In the genomic region with DNA sequence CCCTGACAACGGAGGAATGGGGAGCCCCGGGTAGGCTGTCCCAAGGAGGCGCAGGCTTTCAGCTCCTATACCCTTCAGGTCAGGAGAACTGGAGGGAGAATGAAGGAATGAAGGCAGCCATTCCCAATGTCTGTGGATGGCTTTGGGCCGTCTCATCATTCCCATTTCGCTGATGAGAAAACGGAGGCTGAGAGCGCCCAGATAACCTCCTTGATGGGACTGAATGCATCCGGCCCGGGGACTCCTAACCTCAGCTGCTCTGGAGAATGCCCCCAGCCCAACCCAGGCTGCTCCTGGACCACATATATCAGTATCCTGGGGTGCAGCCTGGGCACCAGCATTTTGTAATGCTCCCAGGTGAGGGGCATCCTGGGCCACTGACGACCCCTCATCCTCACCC, we compare ENCODE assay signal across 17 cellular contexts. TPM values are rescaled to one million over a fixed set of nuclear protein-coding genes. Genes with fewer than 3 reads are reported as not detected.
DNase-seq lines count a peak whose midpoint lies in the region; ATAC-seq and TF ChIP-seq lines count a peak whose summit lies in the region.
"Had no signal": no experiment of that assay in that cellular context is flagged by ENCODE, and none has a peak within 500 bp of the region (broad histone marks: within the 10 kb centered on the region; RNA-seq: fewer than 3 reads in every experiment).

No MANE protein-coding gene starts in this region.

- no peaks in the 10 kb centered on the region for H3K36me3 Mint-ChIP-seq in chondrocyte (ENCODE audit: low read depth)

- H3K36me3 ChIP-seq in IMR-90 (ENCODE audit: control insufficient read depth, insufficient read depth, low read length) (no peaks in the 10 kb centered on the region), right lobe of liver (no peaks in the 10 kb centered on the region), smooth muscle cell (ENCODE audit: low read depth) (no peaks in the 10 kb centered on the region), Peyer's patch (no peaks in the 10 kb centered on the region)

- H2AFZ ChIP-seq in IMR-90 (replicated peaks; ENCODE audit: low read length, poor library complexity) (peak overlapping the region; percentile 90), smooth muscle cell (ENCODE audit: low read depth) (no peak overlapping the region)

- BruUV-seq in IMR-90 (replicated peaks; lab: Mats Ljungman, UMichigan): no TSS peak

- H2AK9ac ChIP-seq in IMR-90 (replicated peaks; ENCODE audit: low read depth, low read length, poor library complexity): peak overlapping the region; percentile 89

- DNase-seq in IMR-90 (no peak), chondrocyte (ENCODE audit: low spot score) (peak; percentile 57), right lobe of liver (peak in 1 of 3 donors; percentile 11), smooth muscle cell (lab: John Stamatoyannopoulos, UW; ENCODE audit: unreplicated experiment) (no peak), COLO668 (lab: John Stamatoyannopoulos, UW; ENCODE audit: unreplicated experiment) (no peak), Peyer's patch (no peak)
- DNase-seq: DMS 273 treated with DMSO at 0.1 percent for 48 hours, H9, NCI-H2029, NCI-H2171 treated with DMSO at 0.1 percent for 48 hours, NCI-H774 had no signal

- H3K4me1 Mint-ChIP-seq in chondrocyte (ENCODE audit: low read depth): peaks cover 21% of the 10 kb centered on the region

- H4K5ac ChIP-seq in IMR-90 (ENCODE audit: low read depth, low read length): peak overlapping the region; percentile 95

- H3K27me3 Mint-ChIP-seq in chondrocyte (ENCODE audit: low read depth): no peaks in the 10 kb centered on the region

- no peak overlapping the region for H3K9ac ChIP-seq in IMR-90 (ENCODE audit: low read depth, low read length)
- no peak overlapping the region for H3K9ac ChIP-seq in smooth muscle cell (ENCODE audit: low read depth)

- no peaks in the 10 kb centered on the region for H3F3A ChIP-seq in smooth muscle cell (ENCODE audit: low read depth)

- H4K20me1 ChIP-seq in IMR-90 (ENCODE audit: insufficient read depth, low read length): no peaks in the 10 kb centered on the region
- no peaks in the 10 kb centered on the region for H4K20me1 ChIP-seq in smooth muscle cell (ENCODE audit: low read depth)

- no peaks in the 10 kb centered on the region for H3K79me1 ChIP-seq in IMR-90 (ENCODE audit: low read depth in 1 of 2, low read length in 2 of 2)

- dilution Hi-C loops in IMR-90 (cut with HindIII; ENCODE audit: low sequenced_read_pairs, unreplicated experiment): no loop called here

- TF ChIP-seq RAD21 in IMR-90 (IDR thresholded peaks at IDR 0.05; ENCODE audit: low read length): no peak

- H3K18ac ChIP-seq in IMR-90 (ENCODE audit: low read depth, low read length): peak overlapping the region; percentile 97

- peak overlapping the region; percentile 94 for H2BK15ac ChIP-seq in IMR-90 (ENCODE audit: low read depth, low read length)

- POLR2A ChIA-PET in IMR-90 (lab: Charles Lee; ENCODE audit: unreplicated experiment): interaction anchor here (1.6 kb wide), 1 partner anchor 10 kb away, joined by 4 read pairs; no protein-coding TSS in a partner anchor

- 0 out of 2 replicates have a peak overlapping the region, but pooled peaks have one; percentile 86 for H3K23ac ChIP-seq in IMR-90 (ENCODE audit: low read depth, low read length)

- H2BK120ac ChIP-seq in IMR-90 (ENCODE audit: low read depth, low read length): peak overlapping the region; percentile 92

- peaks cover 4% of the 10 kb centered on the region for H3K9me3 Mint-ChIP-seq in chondrocyte (ENCODE audit: low read depth)
- H3K9me3 Mint-ChIP-seq: H9 had no signal

- H2BK20ac ChIP-seq in IMR-90 (ENCODE audit: low read depth, low read length): peak overlapping the region; percentile 87

- H3K27me3 ChIP-seq in IMR-90 (ENCODE audit: control insufficient read depth, insufficient read depth, low read length): no peaks in the 10 kb centered on the region
- no peaks in the 10 kb centered on the region for H3K27me3 ChIP-seq in right lobe of liver
- H3K27me3 ChIP-seq in smooth muscle cell (ENCODE audit: low read depth): no peaks in the 10 kb centered on the region
- no peaks in the 10 kb centered on the region for H3K27me3 ChIP-seq in Peyer's patch

- no peak for ATAC-seq in IMR-90 (ENCODE audit: low read depth)
- ATAC-seq in right lobe of liver: no peak
- no peak for ATAC-seq in GM21423 (IDR thresholded peaks at IDR 0.05; ENCODE audit: unreplicated experiment)
- ATAC-seq: Panc1 had no signal

- TF ChIP-seq CTCF in IMR-90 (conservative IDR thresholded peaks at IDR 0.05; ENCODE audit: low read depth, low read length) (no peak), chondrocyte (IDR thresholded peaks at IDR 0.05) (no peak), right lobe of liver (IDR thresholded peaks at IDR 0.05) (no peak), smooth muscle cell (IDR thresholded peaks at IDR 0.05; ENCODE audit: borderline replicate concordance, insufficient read depth, poor library complexity, severe bottlenecking) (no peak), Peyer's patch (IDR thresholded peaks at IDR 0.05) (no peak)

- H2AK5ac ChIP-seq in IMR-90 (ENCODE audit: low read depth, low read length): peak overlapping the region; percentile 90; the same call in 1 of the 2 replicates

- H4K91ac ChIP-seq in IMR-90 (ENCODE audit: insufficient read depth, low read depth, low read length): peak overlapping the region; percentile 95

- H3K4me2 ChIP-seq in IMR-90 (ENCODE audit: low read depth, low read length) (no peak overlapping the region), smooth muscle cell (peak overlapping the region; percentile 67)

- H4K8ac ChIP-seq in IMR-90 (ENCODE audit: low read depth in 2 of 2, low read length in 2 of 2): peak overlapping the region in 1 of 2 experiments; percentile 94; a peak in 2 of 4 replicates

- intact Hi-C loops in IMR-90 (cut with micrococcal nuclease): loop anchor here (5.0 kb wide), 1 partner anchor 100 kb away; no protein-coding TSS in a partner anchor
- intact Hi-C loops in right lobe of liver (cut with DNase I): loop anchor here in 1 of 2 donors (5.0 kb wide), 1 partner anchor 40 kb away; no protein-coding TSS in a partner anchor

- peaks cover 15% of the 10 kb centered on the region; the same call in 1 of the 2 replicates for H3K9me1 ChIP-seq in IMR-90 (ENCODE audit: insufficient read depth, low read length)

- no peak overlapping the region for H3K27ac Mint-ChIP-seq in chondrocyte (ENCODE audit: unreplicated experiment)
- H3K27ac Mint-ChIP-seq: H9 had no signal

- WGBS in IMR-90 (ENCODE audit: extremely low coverage in 2 of 2, insufficient read length in 1 of 2), 2 experiments: 100% methylated on average over 7 of the region's 10 CpGs; no CpG with 5 or more reads in 1 of the 2 experiments
- 30% methylated on average over 4 of the region's 10 CpGs for WGBS in right lobe of liver (ENCODE audit: insufficient coverage, low coverage, low lambda C conversion rate, missing lambda C conversion rate)
- WGBS in smooth muscle cell (ENCODE audit: low lambda C conversion rate): 98% methylated on average over 10 of the region's 10 CpGs

- H3K9me3 ChIP-seq in IMR-90 (ENCODE audit: control insufficient read depth, insufficient read depth, low read length) (peaks cover 3% of the 10 kb centered on the region; the same call in 1 of the 2 replicates), right lobe of liver (no peaks in the 10 kb centered on the region), smooth muscle cell (replicated peaks; ENCODE audit: low read depth) (no peaks in the 10 kb centered on the region), Peyer's patch (no peaks in the 10 kb centered on the region)

- H3K4me1 ChIP-seq in IMR-90 (ENCODE audit: control insufficient read depth, insufficient read depth, low read length): peaks cover 34% of the 10 kb centered on the region
- H3K4me1 ChIP-seq in right lobe of liver: peaks cover under 1 to 76% (median 30%) of the 10 kb centered on the region in 4 donors
- H3K4me1 ChIP-seq in smooth muscle cell (ENCODE audit: low read depth): peaks cover 11% of the 10 kb centered on the region
- H3K4me1 ChIP-seq in Peyer's patch: peaks cover 0 to 13% (median 0%) of the 10 kb centered on the region in 4 donors

- H3K56ac ChIP-seq in IMR-90 (ENCODE audit: extremely low read depth, insufficient read depth, low read length): peak overlapping the region; percentile 64; the same call in 1 of the 2 replicates

- no peak overlapping the region for H3K4me3 ChIP-seq in IMR-90 (ENCODE audit: insufficient read depth, low read depth, low read length)
- peak overlapping the region in 2 of 3 donors; percentile 5 to 48 for H3K4me3 ChIP-seq in right lobe of liver
- no peak overlapping the region for H3K4me3 ChIP-seq in smooth muscle cell
- no peak overlapping the region for H3K4me3 ChIP-seq in Peyer's patch

- in situ Hi-C loops in IMR-90 (cut with MboI; ENCODE audit: low sequenced_read_pairs): no loop called here

- CTCF ChIA-PET in IMR-90 (lab: Yijun Ruan, JAX): interaction anchor here (1.0 kb wide), 1 partner anchor 19 kb away, joined by 3 read pairs; no protein-coding TSS in a partner anchor

- no peak overlapping the region for H3K4me3 Mint-ChIP-seq in chondrocyte (ENCODE audit: unreplicated experiment)
- H3K4me3 Mint-ChIP-seq: H9 had no signal

- no peaks in the 10 kb centered on the region for H3K79me2 ChIP-seq in smooth muscle cell (ENCODE audit: low read depth)

- TF ChIP-seq POLR2A in IMR-90 (IDR thresholded peaks at IDR 0.05; ENCODE audit: low read depth, low read length) (no peak), right lobe of liver (IDR thresholded peaks at IDR 0.05) (no peak), Peyer's patch (IDR thresholded peaks at IDR 0.05) (no peak)

- H2BK5ac ChIP-seq in IMR-90 (ENCODE audit: low read depth, low read length, poor library complexity, severe bottlenecking): peak overlapping the region; percentile 89

- peak overlapping the region; percentile 99; the same call in 1 of the 2 replicates for H3K27ac ChIP-seq in IMR-90 (ENCODE audit: insufficient read depth, low read length)
- H3K27ac ChIP-seq in right lobe of liver: peak overlapping the region; percentile 93 to 100 (median 100)
- peak overlapping the region; percentile 90 for H3K27ac ChIP-seq in smooth muscle cell (ENCODE audit: low read depth)
- peak overlapping the region in 2 of 4 donors; percentile 84 to 86 for H3K27ac ChIP-seq in Peyer's patch

- peak overlapping the region; percentile 99 for H3K4ac ChIP-seq in IMR-90 (ENCODE audit: low read depth, low read length)

- peak overlapping the region; percentile 56 for H3K14ac ChIP-seq in IMR-90 (replicated peaks; ENCODE audit: low read depth, low read length)

RNA-seq across cellular contexts. Expression of gene RNU6ATAC, which starts 52.6 kb away (rescaled TPM):
- under 0.01 TPM in 1 of 2 replicates, not detected in the other for total RNA-seq in IMR-90 (2012; rRNA removed)
- polyA plus RNA-seq in IMR-90 (2012; rRNA removed): not detected in 2 replicates
- not detected in 2 replicates for polyA plus RNA-seq in IMR-90 (2012; cell fraction: cytosol; rRNA removed)
- not detected in 2 replicates for polyA plus RNA-seq in IMR-90 (2012; cell fraction: nucleus; rRNA removed; ENCODE audit: low replicate concordance)
- 27.7 to 40.8 TPM (median 32.9 TPM) in 3 replicates for total RNA-seq in chondrocyte
- 10 to 100 TPM in 4 of 6 experiments, not detected in 2; 17.4 to 91.1 (median 42.6) TPM for total RNA-seq in right lobe of liver
- total RNA-seq in smooth muscle cell: not detected in 2 replicates
- not detected in 2 replicates for polyA plus RNA-seq in smooth muscle cell
- total RNA-seq in Peyer's patch: not detected
- total RNA-seq: Daoy, HT-29, NCI-H460 had no signal
- polyA plus RNA-seq: BJ had no signal

Comparison
In these comparisons a context has a peak if more than half of its experiments do, and no peak if none do; other contexts are left out.
1. H3K4me3 ChIP-seq: peak in right lobe of liver (2 of 3); none in IMR-90 (single experiment), smooth muscle cell (single experiment) and Peyer's patch (0 of 4).